Comparison of ENCODE assay signal across 24 cellular contexts in genomic region chr7:39557222-39557621, GRCh38.
"Had no signal": no experiment of that assay in that cellular context is flagged by ENCODE, and none has a peak within 500 bp of the region (broad histone marks: within the 10 kb centered on the region; RNA-seq: fewer than 3 reads in every experiment).

No MANE protein-coding gene starts in this region.

- H3K4me1 Mint-ChIP-seq: naive thymus-derived CD4-positive, alpha-beta T cell; stimulated activated effector memory CD8-positive, alpha-beta T cell treated with anti-CD3 and anti-CD28 coated beads, Interleukin-12 subunit alpha, Interleukin-12 subunit beta, amount 100 ng/mL, for 72 hours had no signal

- H3K4me1 ChIP-seq: left ventricle myocardium inferior, pancreas, prostate gland, spleen, suprapubic skin, tibial artery, uterus had no signal

- DNase-seq: islet precursor cell; left ventricle myocardium inferior; midbrain; mucosa of descending colon; naive thymus-derived CD4-positive, alpha-beta T cell; pancreas; posterior cingulate gyrus; retina; right cardiac atrium; small intestine; spleen; stimulated activated CD4-positive, alpha-beta T cell treated with anti-CD3 and anti-CD28 coated beads, Interleukin-4, amount 100 ng/mL, for 24 hours; stimulated activated naive CD4-positive, alpha-beta T cell; tibial artery; uterus had no signal

- H3K27ac ChIP-seq: hepatocyte, left ventricle myocardium inferior, pancreas, prostate gland, spleen, suprapubic skin, thoracic aorta, tibial artery, uterus had no signal

- H3K9me3 ChIP-seq: left ventricle myocardium inferior, mucosa of descending colon, pancreas, prostate gland, spleen, suprapubic skin, thoracic aorta, tibial artery, uterus had no signal

- H3K4me2 ChIP-seq: hepatocyte had no signal

- H3K79me2 ChIP-seq: hepatocyte had no signal

- H3K27me3 ChIP-seq: hepatocyte, pancreas, spleen, suprapubic skin, tibial artery, uterus had no signal

- H3K27me3 Mint-ChIP-seq: type B pancreatic cell had no signal

- H3K36me3 ChIP-seq: left ventricle myocardium inferior, pancreas, prostate gland, spleen, suprapubic skin, thoracic aorta, tibial artery, uterus had no signal

- H3K9me3 Mint-ChIP-seq: naive thymus-derived CD4-positive, alpha-beta T cell; natural killer cell treated with Interleukin-12 subunit alpha and Interleukin-12 subunit beta and Interleukin-15 and Interleukin-18, amount 100 ng/mL, for 72 hours; stimulated activated effector memory CD8-positive, alpha-beta T cell treated with anti-CD3 and anti-CD28 coated beads, Interleukin-12 subunit alpha, Interleukin-12 subunit beta, amount 100 ng/mL, for 72 hours; stimulated activated naive CD8-positive, alpha-beta T cell treated with anti-CD3 and anti-CD28 coated beads, Interleukin-15, Interleukin-2, amounts not matched to agents 100 ng/mL and 50 ng/mL, for 24 hours; type B pancreatic cell had no signal

- H3K4me3 Mint-ChIP-seq: naive thymus-derived CD4-positive, alpha-beta T cell; natural killer cell treated with Interleukin-12 subunit alpha and Interleukin-12 subunit beta and Interleukin-15 and Interleukin-18, amount 100 ng/mL, for 72 hours; stimulated activated effector memory CD8-positive, alpha-beta T cell treated with anti-CD3 and anti-CD28 coated beads, Interleukin-12 subunit alpha, Interleukin-12 subunit beta, amount 100 ng/mL, for 72 hours; stimulated activated naive CD8-positive, alpha-beta T cell treated with anti-CD3 and anti-CD28 coated beads, Interleukin-15, Interleukin-2, amounts not matched to agents 100 ng/mL and 50 ng/mL, for 24 hours; type B pancreatic cell had no signal

- H3K36me3 Mint-ChIP-seq: naive thymus-derived CD4-positive, alpha-beta T cell; natural killer cell treated with Interleukin-12 subunit alpha and Interleukin-12 subunit beta and Interleukin-15 and Interleukin-18, amount 100 ng/mL, for 72 hours; stimulated activated effector memory CD8-positive, alpha-beta T cell treated with anti-CD3 and anti-CD28 coated beads, Interleukin-12 subunit alpha, Interleukin-12 subunit beta, amount 100 ng/mL, for 72 hours; type B pancreatic cell had no signal

- H3K27ac Mint-ChIP-seq: naive thymus-derived CD4-positive, alpha-beta T cell; natural killer cell treated with Interleukin-12 subunit alpha and Interleukin-12 subunit beta and Interleukin-15 and Interleukin-18, amount 100 ng/mL, for 72 hours; stimulated activated effector memory CD8-positive, alpha-beta T cell treated with anti-CD3 and anti-CD28 coated beads, Interleukin-12 subunit alpha, Interleukin-12 subunit beta, amount 100 ng/mL, for 72 hours; stimulated activated naive CD8-positive, alpha-beta T cell treated with anti-CD3 and anti-CD28 coated beads, Interleukin-15, Interleukin-2, amounts not matched to agents 100 ng/mL and 50 ng/mL, for 24 hours; type B pancreatic cell had no signal

- H2AFZ ChIP-seq: hepatocyte had no signal

- H3K4me3 ChIP-seq: hepatocyte, left ventricle myocardium inferior, lung, mucosa of descending colon, pancreas, prostate gland, spleen, suprapubic skin, thoracic aorta, tibial artery, uterus had no signal
